Comparison of ENCODE assay signal across 9 cellular contexts in genomic region chr17:80826346-80826954, GRCh38.
DNase-seq lines count a peak whose midpoint lies in the region; ATAC-seq and TF ChIP-seq lines count a peak whose summit lies in the region.
"Had no signal": no experiment of that assay in that cellular context is flagged by ENCODE, and none has a peak within 500 bp of the region (broad histone marks: within the 10 kb centered on the region; RNA-seq: fewer than 3 reads in every experiment).

No MANE protein-coding gene starts in this region.

- POLR2A ChIA-PET in activated CD4-positive, alpha-beta T cell treated with anti-CD3 and anti-CD28 coated beads for 36 hours (lab: Charles Lee), result no interaction called here
- POLR2A ChIA-PET in CD8-positive, alpha-beta T cell (lab: Charles Lee), result no interaction called here

- no peaks in the 10 kb centered on the region for H3K9me3 ChIP-seq in SJSA1 (replicated peaks)
- no peaks in the 10 kb centered on the region for H3K9me3 ChIP-seq in gastrocnemius medialis
- H3K9me3 ChIP-seq in CD8-positive, alpha-beta T cell (ENCODE audit: low read length), result no peaks in the 10 kb centered on the region

- H3K27me3 Mint-ChIP-seq in activated CD4-positive, alpha-beta T cell treated with anti-CD3 and anti-CD28 coated beads for 36 hours, result no peaks in the 10 kb centered on the region
- no peaks in the 10 kb centered on the region for H3K27me3 Mint-ChIP-seq in CD8-positive, alpha-beta T cell (ENCODE audit: low read depth)

- H3K36me3 ChIP-seq in SJSA1 (peaks cover 56% of the 10 kb centered on the region), gastrocnemius medialis (peaks cover 0 to 5% of the 10 kb centered on the region in 2 donors)
- H3K36me3 ChIP-seq in CD8-positive, alpha-beta T cell (ENCODE audit: insufficient read depth, low read length), result peaks cover 20% of the 10 kb centered on the region

- peaks cover 32% of the 10 kb centered on the region for H3K4me1 Mint-ChIP-seq in activated CD4-positive, alpha-beta T cell treated with anti-CD3 and anti-CD28 coated beads for 36 hours
- peaks cover 5% of the 10 kb centered on the region for H3K4me1 Mint-ChIP-seq in CD8-positive, alpha-beta T cell (ENCODE audit: low read depth)

- H3K27ac Mint-ChIP-seq in activated CD4-positive, alpha-beta T cell treated with anti-CD3 and anti-CD28 coated beads for 36 hours, result peak overlapping the region; percentile 65
- no peak overlapping the region for H3K27ac Mint-ChIP-seq in CD8-positive, alpha-beta T cell

- H3K27me3 ChIP-seq in SJSA1 (replicated peaks), result no peaks in the 10 kb centered on the region
- H3K27me3 ChIP-seq in gastrocnemius medialis, result no peaks in the 10 kb centered on the region
- no peaks in the 10 kb centered on the region for H3K27me3 ChIP-seq in CD8-positive, alpha-beta T cell (ENCODE audit: insufficient read depth, low read length)

- TF ChIP-seq POLR2A in gastrocnemius medialis (IDR thresholded peaks at IDR 0.05), result no peak

- CTCF ChIA-PET in activated CD4-positive, alpha-beta T cell treated with anti-CD3 and anti-CD28 coated beads for 36 hours (lab: Charles Lee), result interaction anchor here (1.2 kb wide), 1 partner anchor 44 kb away, joined by 3 read pairs; no protein-coding TSS in a partner anchor
- CTCF ChIA-PET in CD8-positive, alpha-beta T cell (lab: Charles Lee), result interaction anchor here (1.7 kb wide), 1 partner anchor 14 kb away, joined by 4 read pairs; no protein-coding TSS in a partner anchor

- DNase-seq in activated CD4-positive, alpha-beta T cell treated with anti-CD3 and anti-CD28 coated beads for 36 hours, result no peak
- no peak for DNase-seq in activated CD4-positive, alpha-beta T cell treated with anti-CD3 and anti-CD28 coated beads, Interleukin-2, amount 50 U/mL, for 48 hours
- DNase-seq in SJSA1 (ENCODE audit: low read depth in 1 of 2, low spot score in 2 of 2), result no peak
- peak in 1 of 2 donors; percentile 55 for DNase-seq in gastrocnemius medialis
- no peak for DNase-seq in CD8-positive, alpha-beta T cell
- DNase-seq in NCI-H1105 treated with DMSO at 0.1 percent for 48 hours (lab: John Stamatoyannopoulos, UW), result no peak
- no peak for DNase-seq in DMS53 treated with DMSO at 0.1 percent for 48 hours (lab: John Stamatoyannopoulos, UW; ENCODE audit: unreplicated experiment)
- DNase-seq: NCI-H345 had no signal

- H3K4me1 ChIP-seq in SJSA1 (replicated peaks), result peaks cover 17% of the 10 kb centered on the region
- peaks cover 20 to 21% of the 10 kb centered on the region in 2 donors for H3K4me1 ChIP-seq in gastrocnemius medialis
- peaks cover under 1% of the 10 kb centered on the region for H3K4me1 ChIP-seq in CD8-positive, alpha-beta T cell (ENCODE audit: insufficient read depth, low read length)

- intact Hi-C loops in activated CD4-positive, alpha-beta T cell treated with anti-CD3 and anti-CD28 coated beads for 36 hours (cut with DNase I, micrococcal nuclease), result no loop called here
- intact Hi-C loops in gastrocnemius medialis (cut with DNase I; ENCODE audit: low total_unique reads), result loop anchor here (2.0 kb wide), 1 partner anchor 76 kb away; no protein-coding TSS in a partner anchor
- intact Hi-C loops in CD8-positive, alpha-beta T cell (cut with DNase I, micrococcal nuclease), result no loop called here

- 0 out of 2 replicates have a peak overlapping the region, but pooled peaks have one; percentile 7 for H3K27ac ChIP-seq in SJSA1
- peak overlapping the region; percentile 86 to 98 (median 94) for H3K27ac ChIP-seq in gastrocnemius medialis
- H3K27ac ChIP-seq in CD8-positive, alpha-beta T cell (ENCODE audit: low read depth, low read length), result no peak overlapping the region

- in situ Hi-C loops in gastrocnemius medialis (cut with MboI; ENCODE audit: low sequenced_read_pairs in 4 of 4), result no loop called here

- TF ChIP-seq CTCF in gastrocnemius medialis (IDR thresholded peaks at IDR 0.05 in 4 of 5, conservative IDR thresholded peaks at IDR 0.05 in 1 of 5), result no peak
- TF ChIP-seq CTCF in CD8-positive, alpha-beta T cell (IDR thresholded peaks at IDR 0.05), result no peak

- ATAC-seq in activated CD4-positive, alpha-beta T cell treated with anti-CD3 and anti-CD28 coated beads for 36 hours, result no peak
- ATAC-seq in esophagus mucosa (peak; percentile 15), gastrocnemius medialis (peak; percentile 18 to 21)
- no peak for ATAC-seq in CD8-positive, alpha-beta T cell

- H3K4me3 Mint-ChIP-seq in activated CD4-positive, alpha-beta T cell treated with anti-CD3 and anti-CD28 coated beads for 36 hours, result no peak overlapping the region
- no peak overlapping the region for H3K4me3 Mint-ChIP-seq in CD8-positive, alpha-beta T cell

- H3K9me3 Mint-ChIP-seq in activated CD4-positive, alpha-beta T cell treated with anti-CD3 and anti-CD28 coated beads for 36 hours (ENCODE audit: low read depth), result no peaks in the 10 kb centered on the region
- H3K9me3 Mint-ChIP-seq in CD8-positive, alpha-beta T cell, result no peaks in the 10 kb centered on the region

- H3K4me3 ChIP-seq in SJSA1 (no peak overlapping the region), gastrocnemius medialis (peak overlapping the region in 3 of 4 donors; percentile 6 to 13 (median 6))
- no peak overlapping the region for H3K4me3 ChIP-seq in CD8-positive, alpha-beta T cell (ENCODE audit: low read depth, low read length)

- H3K36me3 Mint-ChIP-seq in activated CD4-positive, alpha-beta T cell treated with anti-CD3 and anti-CD28 coated beads for 36 hours (ENCODE audit: low read depth), result peaks cover 33% of the 10 kb centered on the region
- peaks cover 49% of the 10 kb centered on the region for H3K36me3 Mint-ChIP-seq in CD8-positive, alpha-beta T cell

Comparison
In these comparisons a context has a peak if more than half of its experiments do, and no peak if none do; other contexts are left out.
1. ATAC-seq: peak in esophagus mucosa (single experiment) and gastrocnemius medialis (2 of 2); none in activated CD4-positive, alpha-beta T cell treated with anti-CD3 and anti-CD28 coated beads for 36 hours (single experiment) and CD8-positive, alpha-beta T cell (single experiment).
2. H3K4me3 ChIP-seq: peak in gastrocnemius medialis (3 of 4); none in SJSA1 (single experiment) and CD8-positive, alpha-beta T cell (single experiment).